In genomic region chr7:141710301-141710700, GRCh38 we compare ENCODE assay signal across 1 cellular context.
TF ChIP-seq lines count a peak whose summit lies in the region.

No MANE protein-coding gene starts in this region.

TF ChIP-seq in GM12878, 131 proteins besides CTCF, POLR2A, EP300 and RAD21 (continued from another document):
- TF ChIP-seq BCL11A (IDR thresholded peaks at IDR 0.05; ENCODE audit: low read depth, low read length) (no peak), MLLT1 (IDR thresholded peaks at IDR 0.05) (no peak)
